In the genomic region with DNA sequence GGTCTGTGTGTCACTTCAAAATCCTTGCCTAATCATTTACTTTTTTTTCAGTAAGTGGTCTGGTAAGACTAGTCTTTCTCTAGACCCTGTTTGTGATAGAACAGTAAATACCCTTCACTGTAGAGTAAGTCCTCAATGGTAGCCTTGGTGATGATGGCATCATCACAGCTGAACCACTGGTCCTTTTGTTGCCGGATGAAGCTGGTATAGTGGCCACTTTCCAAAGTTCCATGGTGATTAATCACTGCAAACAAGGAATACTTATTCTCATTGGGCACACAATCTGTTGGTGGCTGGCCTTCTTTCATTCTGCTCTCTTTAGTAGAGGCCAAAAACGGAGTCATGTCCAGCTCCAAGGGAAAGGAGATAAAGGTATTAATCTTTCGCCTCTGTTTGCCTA, we compare ENCODE assay signal across 17 cellular contexts. TPM values are rescaled to one million over a fixed set of nuclear protein-coding genes. Genes with fewer than 3 reads are reported as not detected.
DNase-seq lines count a peak whose midpoint lies in the region; TF ChIP-seq lines count a peak whose summit lies in the region.
"Had no signal": no experiment of that assay in that cellular context is flagged by ENCODE, and none has a peak within 500 bp of the region (broad histone marks: within the 10 kb centered on the region; RNA-seq: fewer than 3 reads in every experiment).

No MANE protein-coding gene starts in this region.

- no peaks in the 10 kb centered on the region for H3K36me3 ChIP-seq in adrenal gland (replicated peaks in 1 of 2)

- H3K4me3 ChIP-seq in adrenal gland, result no peak overlapping the region

- no peak for TF ChIP-seq POLR2A in adrenal gland (IDR thresholded peaks at IDR 0.05)

- DNase-seq in NCI-H748 (lab: John Stamatoyannopoulos, UW; ENCODE audit: unreplicated experiment) (peak; percentile 17), NCI-H748 treated with DMSO at 0.1 percent for 48 hours (lab: John Stamatoyannopoulos, UW) (no peak), adrenal gland (peak in 5 of 7 donors; percentile 12 to 37 (median 16)), head of caudate nucleus (peak in 38 of 42 donors; percentile 6 to 84 (median 58)), DMS 273 treated with DMSO at 0.1 percent for 48 hours (lab: John Stamatoyannopoulos, UW) (no peak), kidney glomerular epithelial cell (lab: John Stamatoyannopoulos, UW) (no peak), NCI-H2227 (lab: John Stamatoyannopoulos, UW; ENCODE audit: unreplicated experiment) (no peak)
- DNase-seq: activated CD4-positive, CD25-positive, alpha-beta regulatory T cell; activated naive CD8-positive, alpha-beta T cell treated with anti-CD3 and anti-CD28 coated beads, Interleukin-2, amount 50 U/mL, for 24 hours; CD8-positive, alpha-beta memory T cell; effector CD4-positive, alpha-beta T cell; H7; left colon; naive thymus-derived CD8-positive, alpha-beta T cell; NCI-H2171 treated with DMSO at 0.1 percent for 48 hours had no signal

- peaks cover 5% of the 10 kb centered on the region for H3K27me3 ChIP-seq in adrenal gland

- intact Hi-C loops in adrenal gland (cut with DNase I) (no loop called here), head of caudate nucleus (cut with DNase I) (no loop called here)

- H3K27ac ChIP-seq in adrenal gland (no peak overlapping the region), temporal lobe (ENCODE audit: low read depth, low read length) (peak overlapping the region; percentile 89)
- H3K27ac ChIP-seq: 22Rv1 had no signal

- TF ChIP-seq CTCF in adrenal gland (IDR thresholded peaks at IDR 0.05), result no peak

- H3K9me3 ChIP-seq in adrenal gland (replicated peaks in 1 of 3), result no peaks in the 10 kb centered on the region

- WGBS in adrenal gland, 4 donors, result 51 to 69% (median 58%) methylated on average over 2 to 3 of the region's 3 CpGs

- no peaks in the 10 kb centered on the region for H3K4me1 ChIP-seq in adrenal gland (replicated peaks in 1 of 2)

RNA-seq across cellular contexts. Expression of gene USP51, which starts 2.9 kb away (rescaled TPM):
- total RNA-seq in adrenal gland, result 10 to 100 TPM in 2 of 8 donors, 1 to 10 TPM in 6; 2.5 to 13.4 (median 6.1) TPM
- 1 to 10 TPM; 1.8 to 6.1 (median 2.0) TPM for polyA plus RNA-seq in adrenal gland
- total RNA-seq in temporal lobe, result 3.7 TPM

RNA-seq across cellular contexts. Expression of gene MAGEH1, which starts 34.8 kb away (rescaled TPM):
- 10 to 100 TPM; 16.8 to 47.9 (median 25.7) TPM for total RNA-seq in adrenal gland
- 10 to 100 TPM in 2 of 3 donors, 1 to 10 TPM in 1; 8.4 to 32.3 (median 15.7) TPM for polyA plus RNA-seq in adrenal gland
- 103 TPM for total RNA-seq in temporal lobe

Comparison
In these comparisons a context has a peak if more than half of its experiments do, and no peak if none do; other contexts are left out.
1. DNase-seq: peak in NCI-H748 (single experiment), adrenal gland (5 of 7) and head of caudate nucleus (38 of 42); none in NCI-H748 treated with DMSO at 0.1 percent for 48 hours (single experiment), DMS 273 treated with DMSO at 0.1 percent for 48 hours (single experiment), kidney glomerular epithelial cell (single experiment) and NCI-H2227 (single experiment).